ENCODE assay signal across 8 cellular contexts in the genomic region with DNA sequence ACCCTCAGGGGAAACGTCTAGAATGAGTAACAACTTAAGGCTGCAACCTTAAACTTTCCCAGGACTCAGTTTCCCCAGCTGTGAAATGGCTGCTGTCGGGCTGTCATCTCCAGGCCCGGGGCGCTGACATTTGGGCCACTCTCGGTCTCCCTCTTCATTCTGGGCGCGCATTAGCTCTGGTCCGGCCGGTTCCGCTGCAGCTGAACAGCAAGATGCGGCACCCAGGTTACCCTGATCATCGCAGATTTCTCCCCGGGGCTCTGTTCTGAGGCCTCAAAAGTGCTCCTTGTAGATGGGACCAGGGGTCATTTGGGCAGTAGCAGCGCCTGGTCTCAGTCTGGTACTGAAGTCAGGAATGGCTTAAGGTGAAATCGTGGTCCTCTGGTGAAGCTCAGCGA. TPM values are rescaled to one million over a fixed set of nuclear protein-coding genes. Genes with fewer than 3 reads are reported as not detected.
DNase-seq lines count a peak whose midpoint lies in the region; ATAC-seq, FAIRE-seq and TF ChIP-seq lines count a peak whose summit lies in the region.

No MANE protein-coding gene starts in this region.

- no peaks in the 10 kb centered on the region; the same call in 1 of the 2 replicates for H3K27me3 ChIP-seq in GM06990 (replicated peaks; ENCODE audit: control insufficient read depth, insufficient read depth, low read length)
- H3K27me3 ChIP-seq in PC-9 (ENCODE audit: insufficient read depth, low read depth), result no peaks in the 10 kb centered on the region
- H3K27me3 ChIP-seq in endothelial cell of umbilical vein (ENCODE audit: control insufficient read depth in 2 of 2, insufficient read depth in 2 of 2, low read length in 2 of 2), result no peaks in the 10 kb centered on the region
- no peaks in the 10 kb centered on the region for H3K27me3 ChIP-seq in pancreas

- no peaks in the 10 kb centered on the region for H3K9me2 ChIP-seq in PC-9 (ENCODE audit: insufficient read depth)

- no TSS peak for BruUV-seq in PC-9 (replicated peaks; lab: Mats Ljungman, UMichigan)
- BruUV-seq in endothelial cell of umbilical vein (replicated peaks; lab: Mats Ljungman, UMichigan), result no TSS peak

- POLR2A ChIA-PET in PC-9 (lab: Charles Lee; ENCODE audit: unreplicated experiment), result interaction anchor here (0.6 kb wide), 1 partner anchor 66 kb away, joined by 3 read pairs; no protein-coding TSS in a partner anchor
- POLR2A ChIA-PET in endothelial cell of umbilical vein (lab: Charles Lee), result no interaction called here

- no peaks in the 10 kb centered on the region for H3K36me3 ChIP-seq in GM06990 (ENCODE audit: control insufficient read depth, insufficient read depth, low read length)
- no peaks in the 10 kb centered on the region for H3K36me3 ChIP-seq in PC-9 (ENCODE audit: low read depth)
- no peaks in the 10 kb centered on the region for H3K36me3 ChIP-seq in endothelial cell of umbilical vein (ENCODE audit: control insufficient read depth in 2 of 2, extremely low read depth in 1 of 2, insufficient read depth in 2 of 2, low read length in 2 of 2)
- no peaks in the 10 kb centered on the region for H3K36me3 ChIP-seq in pancreas

- no peaks in the 10 kb centered on the region for H3K9me3 ChIP-seq in PC-9 (ENCODE audit: insufficient read depth, low read depth)
- H3K9me3 ChIP-seq in endothelial cell of umbilical vein (replicated peaks; ENCODE audit: control insufficient read depth, insufficient read depth, low read length), result no peaks in the 10 kb centered on the region
- no peaks in the 10 kb centered on the region for H3K9me3 ChIP-seq in pancreas

- H3K4me2 ChIP-seq in PC-9, result peak overlapping the region; percentile 74
- H3K4me2 ChIP-seq in endothelial cell of umbilical vein (ENCODE audit: insufficient read depth, low read length), result peak overlapping the region; percentile 77

- intact Hi-C loops in PC-9 (cut with micrococcal nuclease; ENCODE audit: unreplicated experiment), result no loop called here
- intact Hi-C loops in endothelial cell of umbilical vein (cut with micrococcal nuclease), result loop anchor here (5.0 kb wide), 1 partner anchor 57 kb away; a partner anchor contains a TSS
- intact Hi-C loops in pancreas (cut with DNase I), result no loop called here

- DNase-seq in GM06990 (ENCODE audit: extremely low read depth, insufficient read length), result no peak
- DNase-seq in PC-9, result no peak
- no peak for DNase-seq in endothelial cell of umbilical vein (ENCODE audit: low read depth, low spot score)
- DNase-seq in pancreas, result peak in 1 of 6 donors; percentile 66
- DNase-seq in LoVo (ENCODE audit: low spot score), result no peak
- DNase-seq in stimulated activated CD4-positive, alpha-beta T cell treated with anti-CD3 and anti-CD28 coated beads, Interleukin-12 subunit alpha, Interleukin-12 subunit beta, amount 100 ng/mL, for 4 hours, result no peak
- DNase-seq in activated naive CD4-positive, alpha-beta T cell (lab: John Stamatoyannopoulos, UW), result no peak
- no peak for DNase-seq in NCI-H345 treated with DMSO at 0.1 percent for 48 hours (lab: John Stamatoyannopoulos, UW; ENCODE audit: unreplicated experiment)

- H3K9ac ChIP-seq in endothelial cell of umbilical vein (replicated peaks; ENCODE audit: extremely low read depth, insufficient read depth, low read length), result no peak overlapping the region

- H3F3A ChIP-seq in PC-9 (ENCODE audit: insufficient read depth, low read depth), result no peaks in the 10 kb centered on the region

- H3K4me3 ChIP-seq in GM06990 (replicated peaks; ENCODE audit: low read depth, low read length), result peak overlapping the region; percentile 61; the same call in 1 of the 2 replicates
- H3K4me3 ChIP-seq in PC-9, result peak overlapping the region; percentile 60; the same call in 1 of the 2 replicates
- peak overlapping the region in 1 of 3 experiments; percentile 49 for H3K4me3 ChIP-seq in endothelial cell of umbilical vein (replicated peaks in 1 of 3; ENCODE audit: insufficient read depth in 1 of 3, low read depth in 1 of 3, low read length in 3 of 3)
- H3K4me3 ChIP-seq in pancreas, result peak overlapping the region; percentile 39 to 77 (median 66)

- FAIRE-seq in endothelial cell of umbilical vein (lab: Jason Lieb, UNC) (no peak), pancreas (lab: Jason Lieb, UNC) (no peak)

- 42 to 53% methylated on average over 16 of the region's 16 CpGs for WGBS in pancreas, 2 donors

- TF ChIP-seq POLR2A in endothelial cell of umbilical vein (IDR thresholded peaks at IDR 0.05; ENCODE audit: low read depth, low read length), result no peak

- dilution Hi-C loops in endothelial cell of umbilical vein (cut with MboI; ENCODE audit: extremely low pct_ligation_motif_present, low sequenced_read_pairs), result no loop called here

- TF ChIP-seq CTCF in GM06990 (IDR thresholded peaks at IDR 0.05; ENCODE audit: insufficient read depth, low read length, poor library complexity, severe bottlenecking) (no peak), PC-9 (conservative IDR thresholded peaks at IDR 0.05) (no peak), endothelial cell of umbilical vein (IDR thresholded peaks at IDR 0.05; ENCODE audit: extremely low read depth in 1 of 2, insufficient read depth in 1 of 2, low read depth in 1 of 2, low read length in 2 of 2) (no peak), pancreas (IDR thresholded peaks at IDR 0.05) (no peak)

- H3K79me2 ChIP-seq in PC-9 (ENCODE audit: low read depth) (no peaks in the 10 kb centered on the region), endothelial cell of umbilical vein (ENCODE audit: control insufficient read depth, insufficient read depth, low read length) (peaks cover 10% of the 10 kb centered on the region)

- H3K27ac ChIP-seq in PC-9 (no peak overlapping the region), endothelial cell of umbilical vein (ENCODE audit: insufficient read depth, low read depth, low read length) (no peak overlapping the region), pancreas (peak overlapping the region in 2 of 4 donors; percentile 55 to 68)

- H2AFZ ChIP-seq in PC-9 (no peak overlapping the region), endothelial cell of umbilical vein (ENCODE audit: low read depth, low read length) (peak overlapping the region; percentile 61)

- H3K4me1 ChIP-seq in PC-9 (replicated peaks; ENCODE audit: insufficient read depth) (no peaks in the 10 kb centered on the region; the same call in 1 of the 2 replicates), endothelial cell of umbilical vein (ENCODE audit: control insufficient read depth, extremely low read depth, insufficient read depth, low read length) (peaks cover 19% of the 10 kb centered on the region), pancreas (peaks cover 6 to 14% (median 10%) of the 10 kb centered on the region in 3 donors)

- ATAC-seq in pancreas, result no peak

- H4K20me1 ChIP-seq in PC-9 (ENCODE audit: insufficient read depth) (no peaks in the 10 kb centered on the region), endothelial cell of umbilical vein (replicated peaks; ENCODE audit: control insufficient read depth, extremely low read depth, insufficient read depth, low read length) (no peaks in the 10 kb centered on the region)

- CTCF ChIA-PET in PC-9 (lab: Charles Lee) (interaction anchor here (0.6 kb wide), 1 partner anchor 105 kb away, joined by 3 read pairs; no protein-coding TSS in a partner anchor), endothelial cell of umbilical vein (lab: Charles Lee) (interaction anchor here (1.0 to 3.2 kb wide), 5 partner anchors 29 to 104 kb away, joined by 3 to 21 read pairs (median 7); a partner anchor contains a TSS)

- H3K9me1 ChIP-seq in endothelial cell of umbilical vein (replicated peaks; ENCODE audit: control insufficient read depth, extremely low read depth, insufficient read depth, low read length), result no peaks in the 10 kb centered on the region

TF ChIP-seq in endothelial cell of umbilical vein, 7 proteins besides CTCF, POLR2A, EP300 and RAD21:
- TF ChIP-seq MYC (IDR thresholded peaks at IDR 0.05; ENCODE audit: low read depth, low read length), result no peak
- TF ChIP-seq FOS (IDR thresholded peaks at IDR 0.05; ENCODE audit: borderline replicate concordance, insufficient read depth, low read length), result no peak
- TF ChIP-seq JUN (IDR thresholded peaks at IDR 0.05; ENCODE audit: borderline replicate concordance, insufficient read depth, insufficient read length, low read depth), result no peak
- TF ChIP-seq EZH2 (IDR thresholded peaks at IDR 0.05; ENCODE audit: borderline replicate concordance, low read depth, low read length, severe bottlenecking), result no peak

RNA-seq across cellular contexts. Expression of a gene that starts 0.9 kb away (rescaled TPM):
- total RNA-seq in PC-9 (2021) (6.3 and 6.6 TPM in 2 replicates), endothelial cell of umbilical vein (11.1 and 12.6 TPM in 2 replicates), pancreas (10 to 100 TPM in 3 of 6 donors, 1 to 10 TPM in 3; 8.3 to 13.4 (median 10.5) TPM)
- polyA plus RNA-seq in endothelial cell of umbilical vein (9.5 and 9.7 TPM in 2 replicates), pancreas (1 to 10 TPM; 6.9 to 8.3 TPM)
- polyA plus RNA-seq in endothelial cell of umbilical vein (2011; cell fraction: cytosol; rRNA removed), result 7.0 and 7.9 TPM in 2 replicates
- 6.7 and 7.3 TPM in 2 replicates for polyA plus RNA-seq in endothelial cell of umbilical vein (2011; cell fraction: nucleus; rRNA removed)
- 10.1 and 10.4 TPM in 2 replicates for polyA plus RNA-seq in endothelial cell of umbilical vein (2012)
- 6.7 and 6.9 TPM in 2 replicates for polyA minus RNA-seq in endothelial cell of umbilical vein
- 2.7 TPM for polyA minus RNA-seq in endothelial cell of umbilical vein (2011; cell fraction: cytosol; rRNA and poly(A)+ RNA removed)
- polyA minus RNA-seq in endothelial cell of umbilical vein (2011; cell fraction: nucleus; rRNA and poly(A)+ RNA removed), result 3.6 and 4.9 TPM in 2 replicates

RNA-seq across cellular contexts. Expression of a gene that starts 57.8 kb away (rescaled TPM):
- total RNA-seq in PC-9 (2021), result 62.1 and 83.3 TPM in 2 replicates
- 65.5 and 72.5 TPM in 2 replicates for total RNA-seq in endothelial cell of umbilical vein
- polyA plus RNA-seq in endothelial cell of umbilical vein, result 22.0 and 37.6 TPM in 2 replicates
- 17.9 and 18.2 TPM in 2 replicates for polyA plus RNA-seq in endothelial cell of umbilical vein (2011; cell fraction: cytosol; rRNA removed)
- 60.6 and 101 TPM in 2 replicates for polyA plus RNA-seq in endothelial cell of umbilical vein (2011; cell fraction: nucleus; rRNA removed)
- polyA plus RNA-seq in endothelial cell of umbilical vein (2012), result 43.7 and 45.8 TPM in 2 replicates
- 26.9 and 34.4 TPM in 2 replicates for polyA minus RNA-seq in endothelial cell of umbilical vein
- 26.7 TPM for polyA minus RNA-seq in endothelial cell of umbilical vein (2011; cell fraction: cytosol; rRNA and poly(A)+ RNA removed)
- polyA minus RNA-seq in endothelial cell of umbilical vein (2011; cell fraction: nucleus; rRNA and poly(A)+ RNA removed), result 31.4 and 46.2 TPM in 2 replicates
- 10 to 100 TPM; 44.0 to 78.0 (median 55.5) TPM for total RNA-seq in pancreas
- 10 to 100 TPM; 35.4 to 90.1 TPM for polyA plus RNA-seq in pancreas
